Comparison of ENCODE assay signal across 2 cellular contexts in the genomic region with DNA sequence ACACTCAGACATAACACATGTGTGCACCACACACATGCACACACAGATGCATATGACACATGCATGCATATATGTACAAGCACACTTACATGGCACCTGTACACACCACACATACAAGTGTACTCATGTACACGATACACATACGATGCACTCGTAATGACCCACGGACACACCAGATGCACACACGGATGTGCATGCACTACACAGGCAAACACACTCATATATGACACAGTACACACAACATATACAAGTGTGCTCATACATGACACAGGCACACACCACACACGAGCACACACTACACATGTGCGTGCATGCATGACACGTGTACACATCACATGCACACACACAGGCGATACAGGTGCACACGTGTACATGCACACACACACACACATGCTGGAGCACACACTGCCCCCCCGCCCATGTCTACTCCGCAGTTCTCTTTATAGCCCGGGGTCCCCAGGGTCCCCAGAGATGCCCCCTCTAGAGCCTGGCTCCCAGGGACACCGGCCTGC.
TF ChIP-seq lines count a peak whose summit lies in the region.

No MANE protein-coding gene starts in this region.

TF ChIP-seq in HepG2, 621 proteins besides CTCF, POLR2A, EP300 and RAD21:
- peak; percentile 98 for TF ChIP-seq MNT (IDR thresholded peaks at IDR 0.05)
- TF ChIP-seq EED (CRISPR knock-in tag; IDR thresholded peaks at IDR 0.05) = no peak
- TF ChIP-seq CREB1 (IDR thresholded peaks at IDR 0.05) = peak; percentile 53; the same call in 1 of the 2 replicates
- no peak for TF ChIP-seq CREB1 (CRISPR knock-in tag; IDR thresholded peaks at IDR 0.05)
- TF ChIP-seq GZF1 (CRISPR knock-in tag; IDR thresholded peaks at IDR 0.05) = no peak

TF ChIP-seq in GM12878, 131 proteins besides CTCF, POLR2A, EP300 and RAD21:
- TF ChIP-seq PBX3 (IDR thresholded peaks at IDR 0.05; ENCODE audit: insufficient replicate concordance, low read depth, low read length) (peak; percentile 23), GATAD2B (conservative IDR thresholded peaks at IDR 0.05; ENCODE audit: low read depth) (no peak), BACH1 (IDR thresholded peaks at IDR 0.05; ENCODE audit: borderline replicate concordance) (no peak), TCF12 (IDR thresholded peaks at IDR 0.05; ENCODE audit: low read depth, low read length) (no peak), MLLT1 (IDR thresholded peaks at IDR 0.05) (no peak)
- TF ChIP-seq, protein P1, sequence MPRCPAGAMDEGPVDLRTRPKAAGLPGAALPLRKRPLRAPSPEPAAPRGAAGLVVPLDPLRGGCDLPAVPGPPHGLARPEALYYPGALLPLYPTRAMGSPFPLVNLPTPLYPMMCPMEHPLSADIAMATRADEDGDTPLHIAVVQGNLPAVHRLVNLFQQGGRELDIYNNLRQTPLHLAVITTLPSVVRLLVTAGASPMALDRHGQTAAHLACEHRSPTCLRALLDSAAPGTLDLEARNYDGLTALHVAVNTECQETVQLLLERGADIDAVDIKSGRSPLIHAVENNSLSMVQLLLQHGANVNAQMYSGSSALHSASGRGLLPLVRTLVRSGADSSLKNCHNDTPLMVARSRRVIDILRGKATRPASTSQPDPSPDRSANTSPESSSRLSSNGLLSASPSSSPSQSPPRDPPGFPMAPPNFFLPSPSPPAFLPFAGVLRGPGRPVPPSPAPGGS (IDR thresholded peaks at IDR 0.05; ENCODE audit: borderline replicate concordance, insufficient read depth, low read depth, low read length, poor library complexity, severe bottlenecking) = peak; percentile 69
- TF ChIP-seq, protein P2, sequence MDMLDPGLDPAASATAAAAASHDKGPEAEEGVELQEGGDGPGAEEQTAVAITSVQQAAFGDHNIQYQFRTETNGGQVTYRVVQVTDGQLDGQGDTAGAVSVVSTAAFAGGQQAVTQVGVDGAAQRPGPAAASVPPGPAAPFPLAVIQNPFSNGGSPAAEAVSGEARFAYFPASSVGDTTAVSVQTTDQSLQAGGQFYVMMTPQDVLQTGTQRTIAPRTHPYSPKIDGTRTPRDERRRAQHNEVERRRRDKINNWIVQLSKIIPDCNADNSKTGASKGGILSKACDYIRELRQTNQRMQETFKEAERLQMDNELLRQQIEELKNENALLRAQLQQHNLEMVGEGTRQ (IDR thresholded peaks at IDR 0.05; ENCODE audit: borderline replicate concordance, low read depth, low read length) = no peak
